Comparison of ENCODE assay signal across 9 cellular contexts in genomic region chr13:109156181-109156935, GRCh38.
DNase-seq lines count a peak whose midpoint lies in the region; ATAC-seq and TF ChIP-seq lines count a peak whose summit lies in the region.
"Had no signal": no experiment of that assay in that cellular context is flagged by ENCODE, and none has a peak within 500 bp of the region (broad histone marks: within the 10 kb centered on the region; RNA-seq: fewer than 3 reads in every experiment).

No MANE protein-coding gene starts in this region.

- TF ChIP-seq CTCF in WI38 (IDR thresholded peaks at IDR 0.05; ENCODE audit: low read depth, low read length) (no peak), glutamatergic neuron (IDR thresholded peaks at IDR 0.05; ENCODE audit: partially characterized antibody, unreplicated experiment) (no peak)

- peak overlapping the region; percentile 21 for H3K4me3 Mint-ChIP-seq in glutamatergic neuron (ENCODE audit: unreplicated experiment)
- H3K4me3 Mint-ChIP-seq: activated naive CD8-positive, alpha-beta T cell had no signal

- peaks cover 4% of the 10 kb centered on the region for H3K9me3 Mint-ChIP-seq in glutamatergic neuron (ENCODE audit: unreplicated experiment)

- no peak for ATAC-seq in left colon

- no peaks in the 10 kb centered on the region for H3K36me3 ChIP-seq in H7 (replicated peaks; ENCODE audit: control insufficient read depth, insufficient read depth, low read length)

- H3K36me3 Mint-ChIP-seq in glutamatergic neuron (ENCODE audit: unreplicated experiment), result no peaks in the 10 kb centered on the region
- H3K36me3 Mint-ChIP-seq: activated naive CD8-positive, alpha-beta T cell had no signal

- H3K4me1 Mint-ChIP-seq in glutamatergic neuron (ENCODE audit: low read depth, unreplicated experiment), result peaks cover 10% of the 10 kb centered on the region

- H3K4me3 ChIP-seq in WI38 (ENCODE audit: low read depth, low read length), result peak overlapping the region; percentile 32
- H3K4me3 ChIP-seq in skeletal muscle cell (ENCODE audit: low read depth, low read length), result no peak overlapping the region
- H3K4me3 ChIP-seq in H7 (ENCODE audit: insufficient read depth, low read depth, low read length), result no peak overlapping the region

- no peak overlapping the region for H3K27ac Mint-ChIP-seq in glutamatergic neuron (ENCODE audit: unreplicated experiment)
- H3K27ac Mint-ChIP-seq: activated naive CD8-positive, alpha-beta T cell had no signal

- no peaks in the 10 kb centered on the region for H3K27me3 Mint-ChIP-seq in glutamatergic neuron (ENCODE audit: unreplicated experiment)

- DNase-seq in GM04504 (ENCODE audit: low read depth) (peak; percentile 24), glutamatergic neuron (no peak), skeletal muscle cell (ENCODE audit: low read depth) (peak; percentile 72), RPMI8226 (no peak), left colon (no peak), H7 (no peak)
- no peak for DNase-seq in stimulated activated CD4-positive, alpha-beta T cell treated with anti-CD3 and anti-CD28 coated beads, Interleukin-1b, Interleukin-23, amount 100 ng/mL, for 48 hours

- intact Hi-C loops in left colon (cut with DNase I, micrococcal nuclease), result no loop called here

- H3K27me3 ChIP-seq in H7 (ENCODE audit: control insufficient read depth, insufficient read depth, low read length), result no peaks in the 10 kb centered on the region

Comparison
In these comparisons a context has a peak if more than half of its experiments do, and no peak if none do; other contexts are left out.
1. DNase-seq: peak in GM04504 (single experiment) and skeletal muscle cell (single experiment); none in glutamatergic neuron (single experiment), stimulated activated CD4-positive, alpha-beta T cell treated with anti-CD3 and anti-CD28 coated beads, Interleukin-1b, Interleukin-23, amount 100 ng/mL, for 48 hours (single experiment), RPMI8226 (single experiment), left colon (0 of 2) and H7 (single experiment).